ENCODE assay signal across 8 cellular contexts in genomic region chr1:93907718-93908117, GRCh38. TPM values are rescaled to one million over a fixed set of nuclear protein-coding genes. Genes with fewer than 3 reads are reported as not detected.
A peak's percentile ranks its signal among the peaks of the same experiment; 100 is the strongest.
DNase-seq lines count a peak whose midpoint lies in the region; TF ChIP-seq lines count a peak whose summit lies in the region.

No MANE protein-coding gene starts in this region.

- H3K9me2 ChIP-seq in SK-N-SH, result no peaks in the 10 kb centered on the region

- TF ChIP-seq CTCF in HEK293 (tag by site-specific recombination; IDR thresholded peaks at IDR 0.05) (no peak), SK-N-SH (IDR thresholded peaks at IDR 0.05) (no peak)

- H3K4me1 ChIP-seq in HEK293 (ENCODE audit: control insufficient read depth, insufficient read depth, low read length) (peaks cover 25% of the 10 kb centered on the region), SK-N-SH (ENCODE audit: control insufficient read depth in 1 of 2, insufficient read depth in 2 of 2, low read depth in 1 of 2, low read length in 1 of 2) (peaks cover 10 to 16% of the 10 kb centered on the region in 2 experiments; a peak in 3 of 4 replicates)

- H3K9me3 ChIP-seq in HEK293 (ENCODE audit: control insufficient read depth, insufficient read depth, low read depth, low read length) (no peaks in the 10 kb centered on the region), SK-N-SH (no peaks in the 10 kb centered on the region)

- H3K9ac ChIP-seq in SK-N-SH, result peak overlapping the region; percentile 81; the same call in 1 of the 2 replicates

- peak; percentile 11 for DNase-seq in AG08395 (ENCODE audit: low spot score)
- DNase-seq in SK-N-SH, result peak; percentile 64
- DNase-seq in fibroblast of gingiva (ENCODE audit: low read depth), result peak; percentile 62
- peak; percentile 40 for DNase-seq in skeletal muscle cell (ENCODE audit: low read depth)
- no peak for DNase-seq in NOMO-1 treated with DMSO at 0.1 percent for 48 hours (lab: John Stamatoyannopoulos, UW; ENCODE audit: unreplicated experiment)
- DNase-seq in NCI-H1436 (lab: John Stamatoyannopoulos, UW), result no peak
- DNase-seq in DMS114 treated with DMSO at 0.1 percent for 48 hours (lab: John Stamatoyannopoulos, UW; ENCODE audit: unreplicated experiment), result no peak

- WGBS in SK-N-SH (ENCODE audit: low lambda C conversion rate), result 8% methylated on average over 3 of the region's 3 CpGs

- H3K4me3 ChIP-seq in HEK293 (ENCODE audit: low read depth, low read length), result peak overlapping the region; percentile 87; the same call in 1 of the 2 replicates
- H3K4me3 ChIP-seq in SK-N-SH (ENCODE audit: low read depth in 2 of 2, low read length in 1 of 2), result peak overlapping the region; percentile 92 to 93
- H3K4me3 ChIP-seq in skeletal muscle cell (ENCODE audit: low read depth, low read length), result peak overlapping the region; percentile 85

- POLR2A ChIA-PET in HEK293 (lab: Yijun Ruan, JAX), result no interaction called here
- POLR2A ChIA-PET in SK-N-SH (lab: Yijun Ruan, JAX), result interaction anchor here (1.6 kb wide), 1 partner anchor 28 kb away, joined by 7 read pairs; the partner anchor contains the start of gene DNTTIP2

- peak overlapping the region; percentile 96 for H3K4me2 ChIP-seq in SK-N-SH

- H3K27me3 ChIP-seq in SK-N-SH (ENCODE audit: insufficient read depth), result no peaks in the 10 kb centered on the region

- peaks cover 20% of the 10 kb centered on the region for H3F3A ChIP-seq in SK-N-SH (replicated peaks; ENCODE audit: insufficient read depth)

- CTCF ChIA-PET in HEK293 (lab: Yijun Ruan, JAX), result interaction anchor here (0.6 to 1.2 kb wide), 4 partner anchors 21 to 460 kb away, joined by 3 to 4 read pairs (median 3); partner anchors contain the start of gene FNBP1L
- CTCF ChIA-PET in SK-N-SH (lab: Yijun Ruan, JAX), result interaction anchor here (0.6 to 2.3 kb wide), 4 partner anchors 14 to 562 kb away, joined by 3 to 8 read pairs (median 5); partner anchors contain the start of gene DR1

- peaks cover 18% of the 10 kb centered on the region; the same call in 1 of the 2 replicates for H4K20me1 ChIP-seq in SK-N-SH (ENCODE audit: insufficient read depth)

- no peak for TF ChIP-seq EP300 in SK-N-SH (IDR thresholded peaks at IDR 0.05; ENCODE audit: borderline replicate concordance in 1 of 2, low read depth in 1 of 2, low read length in 1 of 2)

- H3K27ac ChIP-seq in HEK293 (ENCODE audit: extremely low read depth, low read depth, low read length) (no peak overlapping the region), SK-N-SH (ENCODE audit: low read depth in 2 of 2, low read length in 1 of 2) (0 out of 4 replicates have a peak overlapping the region, but pooled peaks of 1 of the 2 experiments have one; percentile 3)

- no peak overlapping the region for H2AFZ ChIP-seq in SK-N-SH (ENCODE audit: low read depth)

- no peaks in the 10 kb centered on the region for H3K36me3 ChIP-seq in HEK293 (ENCODE audit: control insufficient read depth in 2 of 2, insufficient read depth in 1 of 2, low read length in 2 of 2)
- peaks cover 0 to 8% of the 10 kb centered on the region in 2 experiments for H3K36me3 ChIP-seq in SK-N-SH (replicated peaks in 1 of 2; ENCODE audit: control insufficient read depth in 1 of 2, insufficient read depth in 2 of 2, low read length in 1 of 2)

- H3K79me2 ChIP-seq in SK-N-SH (ENCODE audit: insufficient read depth), result peaks cover 61% of the 10 kb centered on the region

- no peak for TF ChIP-seq RAD21 in SK-N-SH (IDR thresholded peaks at IDR 0.05; ENCODE audit: low read length)

TF ChIP-seq in HEK293, 187 proteins besides CTCF, POLR2A, EP300 and RAD21 (continues in another document):
- no peak for TF ChIP-seq ZNF239 (tag by site-specific recombination; IDR thresholded peaks at IDR 0.05)
- no peak for TF ChIP-seq ZNF169 (tag by site-specific recombination; IDR thresholded peaks at IDR 0.05)
- TF ChIP-seq ZSCAN30 (tag by site-specific recombination; IDR thresholded peaks at IDR 0.05), result 0 out of 2 replicates have a peak, but pooled peaks have one; percentile 13
- no peak for TF ChIP-seq ZNF324 (tag by site-specific recombination; IDR thresholded peaks at IDR 0.05)

TF ChIP-seq in SK-N-SH, 30 proteins besides CTCF, POLR2A, EP300 and RAD21 (continues in another document):
- TF ChIP-seq, protein P1, sequence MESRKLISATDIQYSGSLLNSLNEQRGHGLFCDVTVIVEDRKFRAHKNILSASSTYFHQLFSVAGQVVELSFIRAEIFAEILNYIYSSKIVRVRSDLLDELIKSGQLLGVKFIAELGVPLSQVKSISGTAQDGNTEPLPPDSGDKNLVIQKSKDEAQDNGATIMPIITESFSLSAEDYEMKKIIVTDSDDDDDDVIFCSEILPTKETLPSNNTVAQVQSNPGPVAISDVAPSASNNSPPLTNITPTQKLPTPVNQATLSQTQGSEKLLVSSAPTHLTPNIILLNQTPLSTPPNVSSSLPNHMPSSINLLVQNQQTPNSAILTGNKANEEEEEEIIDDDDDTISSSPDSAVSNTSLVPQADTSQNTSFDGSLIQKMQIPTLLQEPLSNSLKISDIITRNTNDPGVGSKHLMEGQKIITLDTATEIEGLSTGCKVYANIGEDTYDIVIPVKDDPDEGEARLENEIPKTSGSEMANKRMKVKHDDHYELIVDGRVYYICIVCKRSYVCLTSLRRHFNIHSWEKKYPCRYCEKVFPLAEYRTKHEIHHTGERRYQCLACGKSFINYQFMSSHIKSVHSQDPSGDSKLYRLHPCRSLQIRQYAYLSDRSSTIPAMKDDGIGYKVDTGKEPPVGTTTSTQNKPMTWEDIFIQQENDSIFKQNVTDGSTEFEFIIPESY (IDR thresholded peaks at IDR 0.05; ENCODE audit: borderline replicate concordance, low read depth), result no peak
- TF ChIP-seq ELF1 (IDR thresholded peaks at IDR 0.05), result no peak
- no peak for TF ChIP-seq YY1 (IDR thresholded peaks at IDR 0.05; ENCODE audit: low read depth)
- TF ChIP-seq, protein P2, sequence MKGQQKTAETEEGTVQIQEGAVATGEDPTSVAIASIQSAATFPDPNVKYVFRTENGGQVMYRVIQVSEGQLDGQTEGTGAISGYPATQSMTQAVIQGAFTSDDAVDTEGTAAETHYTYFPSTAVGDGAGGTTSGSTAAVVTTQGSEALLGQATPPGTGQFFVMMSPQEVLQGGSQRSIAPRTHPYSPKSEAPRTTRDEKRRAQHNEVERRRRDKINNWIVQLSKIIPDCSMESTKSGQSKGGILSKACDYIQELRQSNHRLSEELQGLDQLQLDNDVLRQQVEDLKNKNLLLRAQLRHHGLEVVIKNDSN (IDR thresholded peaks at IDR 0.05; ENCODE audit: borderline replicate concordance, low read depth), result no peak
- no peak for TF ChIP-seq MEF2A (IDR thresholded peaks at IDR 0.05; ENCODE audit: borderline replicate concordance, low read depth)
- no peak for TF ChIP-seq FOXJ3 (CRISPR knock-in tag; IDR thresholded peaks at IDR 0.05)
- TF ChIP-seq TEAD4 (IDR thresholded peaks at IDR 0.05; ENCODE audit: borderline replicate concordance, insufficient read depth), result no peak
- peak; percentile 36; the same call in 1 of the 2 replicates for TF ChIP-seq MAX (IDR thresholded peaks at IDR 0.05; ENCODE audit: low read depth)
- TF ChIP-seq RCOR1 (IDR thresholded peaks at IDR 0.05; ENCODE audit: low read length), result no peak
- no peak for TF ChIP-seq TAF1 (IDR thresholded peaks at IDR 0.05; ENCODE audit: borderline replicate concordance, low read depth, low read length)
- TF ChIP-seq, protein P3, sequence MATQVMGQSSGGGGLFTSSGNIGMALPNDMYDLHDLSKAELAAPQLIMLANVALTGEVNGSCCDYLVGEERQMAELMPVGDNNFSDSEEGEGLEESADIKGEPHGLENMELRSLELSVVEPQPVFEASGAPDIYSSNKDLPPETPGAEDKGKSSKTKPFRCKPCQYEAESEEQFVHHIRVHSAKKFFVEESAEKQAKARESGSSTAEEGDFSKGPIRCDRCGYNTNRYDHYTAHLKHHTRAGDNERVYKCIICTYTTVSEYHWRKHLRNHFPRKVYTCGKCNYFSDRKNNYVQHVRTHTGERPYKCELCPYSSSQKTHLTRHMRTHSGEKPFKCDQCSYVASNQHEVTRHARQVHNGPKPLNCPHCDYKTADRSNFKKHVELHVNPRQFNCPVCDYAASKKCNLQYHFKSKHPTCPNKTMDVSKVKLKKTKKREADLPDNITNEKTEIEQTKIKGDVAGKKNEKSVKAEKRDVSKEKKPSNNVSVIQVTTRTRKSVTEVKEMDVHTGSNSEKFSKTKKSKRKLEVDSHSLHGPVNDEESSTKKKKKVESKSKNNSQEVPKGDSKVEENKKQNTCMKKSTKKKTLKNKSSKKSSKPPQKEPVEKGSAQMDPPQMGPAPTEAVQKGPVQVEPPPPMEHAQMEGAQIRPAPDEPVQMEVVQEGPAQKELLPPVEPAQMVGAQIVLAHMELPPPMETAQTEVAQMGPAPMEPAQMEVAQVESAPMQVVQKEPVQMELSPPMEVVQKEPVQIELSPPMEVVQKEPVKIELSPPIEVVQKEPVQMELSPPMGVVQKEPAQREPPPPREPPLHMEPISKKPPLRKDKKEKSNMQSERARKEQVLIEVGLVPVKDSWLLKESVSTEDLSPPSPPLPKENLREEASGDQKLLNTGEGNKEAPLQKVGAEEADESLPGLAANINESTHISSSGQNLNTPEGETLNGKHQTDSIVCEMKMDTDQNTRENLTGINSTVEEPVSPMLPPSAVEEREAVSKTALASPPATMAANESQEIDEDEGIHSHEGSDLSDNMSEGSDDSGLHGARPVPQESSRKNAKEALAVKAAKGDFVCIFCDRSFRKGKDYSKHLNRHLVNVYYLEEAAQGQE (IDR thresholded peaks at IDR 0.05; ENCODE audit: low read depth, low read length), result no peak
- TF ChIP-seq PBX3 (IDR thresholded peaks at IDR 0.05), result no peak
- no peak for TF ChIP-seq JUND (IDR thresholded peaks at IDR 0.05)
- no peak for TF ChIP-seq SIN3A (IDR thresholded peaks at IDR 0.05; ENCODE audit: borderline replicate concordance, low read depth, low read length)

RNA-seq across cellular contexts. Expression of gene GCLM, which starts 1.5 kb away (rescaled TPM):
- polyA plus RNA-seq in SK-N-SH (2012; rRNA removed), result 9.4 and 12.3 TPM in 2 replicates
- 15.8 and 16.1 TPM in 2 replicates for polyA plus RNA-seq in SK-N-SH (2012; cell fraction: cytosol; rRNA removed)
- 4.0 and 9.9 TPM in 2 replicates for polyA plus RNA-seq in SK-N-SH (2012; cell fraction: nucleus; rRNA removed)

RNA-seq across cellular contexts. Expression of gene DNTTIP2, which starts 28.7 kb away (rescaled TPM):
- polyA plus RNA-seq in SK-N-SH (2012; rRNA removed), result 9.6 and 13.1 TPM in 2 replicates
- 16.6 and 25.8 TPM in 2 replicates for polyA plus RNA-seq in SK-N-SH (2012; cell fraction: cytosol; rRNA removed)
- 10.3 and 18.0 TPM in 2 replicates for polyA plus RNA-seq in SK-N-SH (2012; cell fraction: nucleus; rRNA removed)

Comparison
In these comparisons a context has a peak if more than half of its experiments do, and no peak if none do; other contexts are left out.
1. DNase-seq: peak in AG08395 (single experiment), SK-N-SH (single experiment), fibroblast of gingiva (single experiment) and skeletal muscle cell (single experiment); none in NOMO-1 treated with DMSO at 0.1 percent for 48 hours (single experiment), NCI-H1436 (single experiment) and DMS114 treated with DMSO at 0.1 percent for 48 hours (single experiment).
2. Peak in every context shown above with its lines, with median percentiles within 50 percentile points of each other: H3K4me3 ChIP-seq.